Comparison of ENCODE assay signal across 8 cellular contexts in genomic region chr12:96445743-96446655, GRCh38. TPM values are rescaled to one million over a fixed set of nuclear protein-coding genes. Genes with fewer than 3 reads are reported as not detected.
DNase-seq lines count a peak whose midpoint lies in the region; ATAC-seq and TF ChIP-seq lines count a peak whose summit lies in the region.

No MANE protein-coding gene starts in this region.

- H2AK9ac ChIP-seq in IMR-90 (replicated peaks; ENCODE audit: low read depth, low read length, poor library complexity), result no peak overlapping the region

- TF ChIP-seq RAD21 in IMR-90 (IDR thresholded peaks at IDR 0.05; ENCODE audit: low read length), result peak; percentile 26

- H3K14ac ChIP-seq in IMR-90 (replicated peaks; ENCODE audit: low read depth, low read length), result peak overlapping the region; percentile 57; the same call in 1 of the 2 replicates

- peak overlapping the region; percentile 84 for H2BK120ac ChIP-seq in IMR-90 (ENCODE audit: low read depth, low read length)

- H3K9me1 ChIP-seq in IMR-90 (ENCODE audit: insufficient read depth, low read length), result no peaks in the 10 kb centered on the region

- H3K4me1 Mint-ChIP-seq in CD8-positive, alpha-beta T cell (ENCODE audit: low read depth), result peaks cover 40% of the 10 kb centered on the region
- H3K4me1 Mint-ChIP-seq in activated CD4-positive, alpha-beta memory T cell treated with anti-CD3 and anti-CD28 coated beads for 36 hours (ENCODE audit: low read depth), result peaks cover 38% of the 10 kb centered on the region

- H3K4me3 Mint-ChIP-seq in CD8-positive, alpha-beta T cell, result peak overlapping the region; percentile 39
- H3K4me3 Mint-ChIP-seq in activated CD4-positive, alpha-beta memory T cell treated with anti-CD3 and anti-CD28 coated beads for 36 hours, result peak overlapping the region; percentile 60

- no peaks in the 10 kb centered on the region for H3K36me3 ChIP-seq in CD8-positive, alpha-beta T cell (ENCODE audit: insufficient read depth, low read length)
- no peaks in the 10 kb centered on the region for H3K36me3 ChIP-seq in IMR-90 (ENCODE audit: control insufficient read depth, insufficient read depth, low read length)

- CTCF ChIA-PET in CD8-positive, alpha-beta T cell (lab: Charles Lee), result interaction anchor here (0.9 to 3.8 kb wide), 8 partner anchors 9 to 231 kb away, joined by 3 to 20 read pairs (median 4); partner anchors contain the start of gene CDK17
- CTCF ChIA-PET in IMR-90 (lab: Yijun Ruan, JAX), result interaction anchor here (1.1 kb wide), 1 partner anchor 45 kb away, joined by 5 read pairs; no protein-coding TSS in a partner anchor
- CTCF ChIA-PET in activated CD4-positive, alpha-beta memory T cell treated with anti-CD3 and anti-CD28 coated beads for 36 hours (lab: Charles Lee), result interaction anchor here (0.6 to 3.6 kb wide), 15 partner anchors 11 to 398 kb away, joined by 3 to 25 read pairs (median 4); partner anchors contain the start of genes CDK17 and CFAP54

- H3K4me3 ChIP-seq in CD8-positive, alpha-beta T cell (ENCODE audit: low read depth, low read length), result peak overlapping the region; percentile 20
- H3K4me3 ChIP-seq in IMR-90 (ENCODE audit: insufficient read depth, low read depth, low read length), result no peak overlapping the region

- no peaks in the 10 kb centered on the region for H4K20me1 ChIP-seq in IMR-90 (ENCODE audit: insufficient read depth, low read length)

- peak; percentile 92 for ATAC-seq in CD8-positive, alpha-beta T cell
- ATAC-seq in GM21367 (IDR thresholded peaks at IDR 0.05; ENCODE audit: unreplicated experiment) (peak; percentile 98), IMR-90 (ENCODE audit: low read depth) (peak; percentile 93), sciatic nerve (peak; percentile 64)

- in situ Hi-C loops in IMR-90 (cut with MboI; ENCODE audit: low sequenced_read_pairs), result no loop called here

- no TSS peak for BruUV-seq in IMR-90 (replicated peaks; lab: Mats Ljungman, UMichigan)

- H3K4me2 ChIP-seq in IMR-90 (ENCODE audit: low read depth, low read length), result peak overlapping the region; percentile 65

- H3K27me3 ChIP-seq in CD8-positive, alpha-beta T cell (ENCODE audit: insufficient read depth, low read length), result no peaks in the 10 kb centered on the region
- no peaks in the 10 kb centered on the region for H3K27me3 ChIP-seq in IMR-90 (ENCODE audit: control insufficient read depth, insufficient read depth, low read length)

- peaks cover 29% of the 10 kb centered on the region for H3K4me1 ChIP-seq in CD8-positive, alpha-beta T cell (ENCODE audit: insufficient read depth, low read length)
- peaks cover 7% of the 10 kb centered on the region for H3K4me1 ChIP-seq in IMR-90 (ENCODE audit: control insufficient read depth, insufficient read depth, low read length)

- peak overlapping the region; percentile 87 for H2BK5ac ChIP-seq in IMR-90 (ENCODE audit: low read depth, low read length, poor library complexity, severe bottlenecking)

- H3K27ac ChIP-seq in CD8-positive, alpha-beta T cell (ENCODE audit: low read depth, low read length), result peak overlapping the region; percentile 70
- H3K27ac ChIP-seq in IMR-90 (ENCODE audit: insufficient read depth, low read length), result peak overlapping the region; percentile 68

- peak overlapping the region; percentile 16 for H3K4ac ChIP-seq in IMR-90 (ENCODE audit: low read depth, low read length)

- H2BK15ac ChIP-seq in IMR-90 (ENCODE audit: low read depth, low read length), result peak overlapping the region; percentile 46; the same call in 1 of the 3 replicates

- H4K5ac ChIP-seq in IMR-90 (ENCODE audit: low read depth, low read length), result peak overlapping the region; percentile 59; the same call in 1 of the 2 replicates

- no peaks in the 10 kb centered on the region for H3K36me3 Mint-ChIP-seq in CD8-positive, alpha-beta T cell
- H3K36me3 Mint-ChIP-seq in activated CD4-positive, alpha-beta memory T cell treated with anti-CD3 and anti-CD28 coated beads for 36 hours, result no peaks in the 10 kb centered on the region

- POLR2A ChIA-PET in CD8-positive, alpha-beta T cell (lab: Charles Lee), result interaction anchor here (0.7 to 3.0 kb wide), 9 partner anchors 9 to 55 kb away, joined by 3 to 16 read pairs (median 4); partner anchors contain the start of gene CDK17
- POLR2A ChIA-PET in IMR-90 (lab: Charles Lee; ENCODE audit: unreplicated experiment), result interaction anchor here (0.6 to 1.1 kb wide), 3 partner anchors 19 to 71 kb away, joined by 3 to 14 read pairs (median 4); no protein-coding TSS in a partner anchor
- POLR2A ChIA-PET in activated CD4-positive, alpha-beta memory T cell treated with anti-CD3 and anti-CD28 coated beads for 36 hours (lab: Charles Lee), result interaction anchor here (0.8 to 2.8 kb wide), 11 partner anchors 12 to 269 kb away, joined by 3 to 16 read pairs (median 4); partner anchors contain the start of gene CDK17

- intact Hi-C loops in CD8-positive, alpha-beta T cell (cut with DNase I, micrococcal nuclease), result loop anchor here (1.0 to 5.0 kb wide), 8 partner anchors 10 to 254 kb away; partner anchors contain the start of genes CFAP54 (in 2 of the 2) and ELK3 (in 1 of the 2)
- intact Hi-C loops in IMR-90 (cut with micrococcal nuclease), result loop anchor here (1.0 kb wide), 1 partner anchor 45 kb away; no protein-coding TSS in a partner anchor
- intact Hi-C loops in activated CD4-positive, alpha-beta memory T cell treated with anti-CD3 and anti-CD28 coated beads for 36 hours (cut with micrococcal nuclease), result loop anchor here (1.0 to 2.0 kb wide), 10 partner anchors 12 to 399 kb away; partner anchors contain the start of gene CFAP54
- intact Hi-C loops in sciatic nerve (cut with DNase I), result no loop called here

- peak overlapping the region; percentile 50; the same call in 1 of the 2 replicates for H2BK20ac ChIP-seq in IMR-90 (ENCODE audit: low read depth, low read length)

- no CpG with 5 or more reads among the region's 6 CpGs for WGBS in IMR-90 (ENCODE audit: extremely low coverage in 2 of 2, insufficient read length in 1 of 2), 2 experiments

- H3K79me1 ChIP-seq in IMR-90 (ENCODE audit: low read depth in 1 of 2, low read length in 2 of 2), result no peaks in the 10 kb centered on the region

- H3K9ac ChIP-seq in IMR-90 (ENCODE audit: low read depth, low read length), result no peak overlapping the region

- no peak overlapping the region; the same call in 1 of the 2 replicates for H3K23ac ChIP-seq in IMR-90 (ENCODE audit: low read depth, low read length)

- TF ChIP-seq CTCF in CD8-positive, alpha-beta T cell (IDR thresholded peaks at IDR 0.05), result no peak
- no peak for TF ChIP-seq CTCF in IMR-90 (conservative IDR thresholded peaks at IDR 0.05; ENCODE audit: low read depth, low read length)

- no peaks in the 10 kb centered on the region for H3K27me3 Mint-ChIP-seq in CD8-positive, alpha-beta T cell (ENCODE audit: low read depth)
- no peaks in the 10 kb centered on the region for H3K27me3 Mint-ChIP-seq in activated CD4-positive, alpha-beta memory T cell treated with anti-CD3 and anti-CD28 coated beads for 36 hours

- peak overlapping the region; percentile 92; the same call in 1 of the 2 replicates for H3K18ac ChIP-seq in IMR-90 (ENCODE audit: low read depth, low read length)

- peak; percentile 24 to 63 (median 52) for DNase-seq in CD8-positive, alpha-beta T cell
- peak; percentile 99 for DNase-seq in IMR-90
- DNase-seq in activated CD4-positive, alpha-beta memory T cell treated with anti-CD3 and anti-CD28 coated beads for 36 hours, result peak; percentile 72
- peak; percentile 33 for DNase-seq in fibroblast of gingiva (ENCODE audit: low read depth)
- DNase-seq in sciatic nerve (ENCODE audit: low spot score), result no peak
- DNase-seq in HuH-7.5 (ENCODE audit: low spot score), result no peak
- no peak for DNase-seq in midbrain (lab: John Stamatoyannopoulos, UW)

- H4K91ac ChIP-seq in IMR-90 (ENCODE audit: insufficient read depth, low read depth, low read length), result peak overlapping the region; percentile 5

- no peak; the same call in 1 of the 2 replicates for TF ChIP-seq POLR2A in IMR-90 (IDR thresholded peaks at IDR 0.05; ENCODE audit: low read depth, low read length)

- peak overlapping the region; percentile 93 for H3K27ac Mint-ChIP-seq in CD8-positive, alpha-beta T cell
- H3K27ac Mint-ChIP-seq in activated CD4-positive, alpha-beta memory T cell treated with anti-CD3 and anti-CD28 coated beads for 36 hours, result peak overlapping the region; percentile 95

- H2AFZ ChIP-seq in IMR-90 (replicated peaks; ENCODE audit: low read length, poor library complexity), result no peak overlapping the region

- H3K56ac ChIP-seq in IMR-90 (ENCODE audit: extremely low read depth, insufficient read depth, low read length), result peak overlapping the region; percentile 29; the same call in 1 of the 2 replicates

- H4K8ac ChIP-seq in IMR-90 (ENCODE audit: low read depth in 2 of 2, low read length in 2 of 2), result peak overlapping the region; percentile 15 to 70; a peak in 3 of 4 replicates

- no peak overlapping the region for H2AK5ac ChIP-seq in IMR-90 (ENCODE audit: low read depth, low read length)

- dilution Hi-C loops in IMR-90 (cut with HindIII; ENCODE audit: low sequenced_read_pairs, unreplicated experiment), result no loop called here

- no peaks in the 10 kb centered on the region for H3K9me3 Mint-ChIP-seq in CD8-positive, alpha-beta T cell
- peaks cover 2% of the 10 kb centered on the region for H3K9me3 Mint-ChIP-seq in activated CD4-positive, alpha-beta memory T cell treated with anti-CD3 and anti-CD28 coated beads for 36 hours

- H3K9me3 ChIP-seq in CD8-positive, alpha-beta T cell (ENCODE audit: low read length), result no peaks in the 10 kb centered on the region
- no peaks in the 10 kb centered on the region for H3K9me3 ChIP-seq in IMR-90 (ENCODE audit: control insufficient read depth, insufficient read depth, low read length)

TF ChIP-seq in IMR-90, 13 proteins besides CTCF, POLR2A, EP300 and RAD21:
- TF ChIP-seq CEBPB (IDR thresholded peaks at IDR 0.05; ENCODE audit: low read depth, low read length) (peak; percentile 94), FOS (IDR thresholded peaks at IDR 0.05; ENCODE audit: low read depth, low read length) (peak; percentile 33; the same call in 1 of the 2 replicates), NFE2L2 (IDR thresholded peaks at IDR 0.05; ENCODE audit: low read depth, low read length) (no peak), MAFK (IDR thresholded peaks at IDR 0.05; ENCODE audit: low read depth, low read length) (peak; percentile 73)

RNA-seq across cellular contexts. Expression of gene CFAP54, which starts 43.4 kb away (rescaled TPM):
- total RNA-seq in CD8-positive, alpha-beta T cell, result 1 to 10 TPM; 1.0 to 1.2 TPM
- total RNA-seq in IMR-90 (2012; rRNA removed), result 0.18 and 0.28 TPM in 2 replicates
- 0.19 and 0.41 TPM in 2 replicates for polyA plus RNA-seq in IMR-90 (2012; rRNA removed)
- 0.38 and 0.88 TPM in 2 replicates for polyA plus RNA-seq in IMR-90 (2012; cell fraction: cytosol; rRNA removed)
- 0.35 and 0.91 TPM in 2 replicates for polyA plus RNA-seq in IMR-90 (2012; cell fraction: nucleus; rRNA removed; ENCODE audit: low replicate concordance)
- total RNA-seq in activated CD4-positive, alpha-beta memory T cell treated with anti-CD3 and anti-CD28 coated beads for 36 hours, result under 1 TPM; 0.31 to 0.33 TPM
- total RNA-seq in sciatic nerve, result 1.2 TPM

RNA-seq across cellular contexts. Expression of gene CDK17, which starts 45.8 kb away (rescaled TPM):
- total RNA-seq in CD8-positive, alpha-beta T cell, result 100 to 1,000 TPM; 150 to 160 TPM
- 50.2 and 58.9 TPM in 2 replicates for total RNA-seq in IMR-90 (2012; rRNA removed)
- 14.5 and 15.4 TPM in 2 replicates for polyA plus RNA-seq in IMR-90 (2012; rRNA removed)
- polyA plus RNA-seq in IMR-90 (2012; cell fraction: cytosol; rRNA removed), result 6.0 and 8.4 TPM in 2 replicates
- 8.1 and 41.6 TPM in 2 replicates for polyA plus RNA-seq in IMR-90 (2012; cell fraction: nucleus; rRNA removed; ENCODE audit: low replicate concordance)
- total RNA-seq in activated CD4-positive, alpha-beta memory T cell treated with anti-CD3 and anti-CD28 coated beads for 36 hours, result 10 to 100 TPM; 34.5 to 35.7 TPM
- total RNA-seq in sciatic nerve, result 77.6 TPM

Comparison
In these comparisons a context has a peak if more than half of its experiments do, and no peak if none do; other contexts are left out.
1. DNase-seq: peak in CD8-positive, alpha-beta T cell (7 of 7), IMR-90 (single experiment), activated CD4-positive, alpha-beta memory T cell treated with anti-CD3 and anti-CD28 coated beads for 36 hours (single experiment) and fibroblast of gingiva (single experiment); none in sciatic nerve (single experiment), HuH-7.5 (single experiment) and midbrain (single experiment).
2. Peak in every context shown above with its lines, with median percentiles within 50 percentile points of each other: ATAC-seq.